In the genomic region with DNA sequence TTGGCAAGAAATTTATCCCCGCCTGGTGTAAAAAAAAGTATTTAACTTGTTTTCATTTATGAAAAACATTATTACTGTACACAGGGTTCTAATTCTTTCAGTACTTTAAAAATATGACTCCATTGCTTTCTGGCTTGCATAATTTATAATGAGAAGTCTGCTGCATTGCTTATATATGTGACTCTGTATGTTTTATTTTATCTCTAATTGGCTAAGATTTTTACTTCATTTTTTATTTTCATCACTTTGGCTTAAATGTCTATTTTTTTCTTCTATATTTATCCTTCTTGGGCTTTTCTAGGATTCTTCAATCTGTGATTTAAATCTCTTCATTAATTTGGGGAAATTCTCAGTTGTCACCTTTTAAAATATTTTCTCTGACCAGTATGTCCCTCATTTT, we compare ENCODE assay signal across 24 cellular contexts.
DNase-seq lines count a peak whose midpoint lies in the region; ATAC-seq, FAIRE-seq and TF ChIP-seq lines count a peak whose summit lies in the region.
"Had no signal": no experiment of that assay in that cellular context is flagged by ENCODE, and none has a peak within 500 bp of the region (broad histone marks: within the 10 kb centered on the region; RNA-seq: fewer than 3 reads in every experiment).

No MANE protein-coding gene starts in this region.

- intact Hi-C loops in HepG2 (cut with micrococcal nuclease; ENCODE audit: unreplicated experiment), result no loop called here
- intact Hi-C loops in right lobe of liver (cut with DNase I), result no loop called here
- intact Hi-C loops in body of pancreas (cut with DNase I), result no loop called here

- H3K9me3 ChIP-seq in HepG2 (ENCODE audit: low read length) (peaks cover 84% of the 10 kb centered on the region), right lobe of liver (peaks cover 0 to 13% (median 0%) of the 10 kb centered on the region in 4 donors), body of pancreas (peaks cover 0 to 6% (median 0%) of the 10 kb centered on the region in 3 donors)
- H3K9me3 ChIP-seq: BE2C had no signal

- TF ChIP-seq POLR2A in HepG2 (IDR thresholded peaks at IDR 0.05; ENCODE audit: insufficient read depth in 1 of 2, low read depth in 2 of 2, low read length in 2 of 2) (no peak), right lobe of liver (IDR thresholded peaks at IDR 0.05) (no peak), body of pancreas (IDR thresholded peaks at IDR 0.05) (no peak)

- H3K4me1 Mint-ChIP-seq in WTC11, result no peaks in the 10 kb centered on the region
- H3K4me1 Mint-ChIP-seq: CD4-positive, CD25-positive, alpha-beta regulatory T cell; IgD-negative memory B cell had no signal

- H3K79me2 ChIP-seq in HepG2 (ENCODE audit: insufficient read depth, low read length), result no peaks in the 10 kb centered on the region

- no TSS peak for BruUV-seq in HepG2 (replicated peaks; lab: Mats Ljungman, UMichigan)

- H3K27me3 ChIP-seq in HepG2 (ENCODE audit: control insufficient read depth in 1 of 2, insufficient read depth in 2 of 2, low read length in 2 of 2) (no peaks in the 10 kb centered on the region), right lobe of liver (no peaks in the 10 kb centered on the region), body of pancreas (no peaks in the 10 kb centered on the region)
- H3K27me3 ChIP-seq: BE2C had no signal

- 0% methylated on average over 1 of the region's 1 CpG for WGBS in HepG2 (ENCODE audit: low lambda C conversion rate)
- 36% methylated on average over 1 of the region's 1 CpG for WGBS in right lobe of liver (ENCODE audit: insufficient coverage, low coverage, low lambda C conversion rate, missing lambda C conversion rate)
- WGBS in body of pancreas, 2 donors, result 66 to 68% methylated on average over 1 of the region's 1 CpG

- H3K4me3 ChIP-seq in HepG2 (replicated peaks in 1 of 3; ENCODE audit: insufficient read depth in 1 of 3, low read depth in 2 of 3, low read length in 3 of 3) (no peak overlapping the region), right lobe of liver (no peak overlapping the region), body of pancreas (no peak overlapping the region)

- no peak overlapping the region for H3K27ac ChIP-seq in HepG2 (ENCODE audit: extremely low read length, insufficient read depth, low read length)
- no peak overlapping the region for H3K27ac ChIP-seq in right lobe of liver
- H3K27ac ChIP-seq in body of pancreas, result no peak overlapping the region
- H3K27ac ChIP-seq: HL-60 had no signal

- H3K9ac ChIP-seq in HepG2 (ENCODE audit: insufficient read depth, low read depth, low read length), result no peak overlapping the region
- H3K9ac ChIP-seq: SK-N-SH had no signal

- no peak overlapping the region for H3K4me3 Mint-ChIP-seq in WTC11
- H3K4me3 Mint-ChIP-seq: CD4-positive, CD25-positive, alpha-beta regulatory T cell; IgD-negative memory B cell had no signal

- DNase-seq in HepG2 (ENCODE audit: low spot score) (no peak), right lobe of liver (no peak), WTC11 (ENCODE audit: low spot score) (no peak), dermis blood vessel endothelial cell (peak; percentile 13), renal cortical epithelial cell (ENCODE audit: low read depth) (peak; percentile 33), body of pancreas (no peak), foreskin melanocyte (no peak)
- DNase-seq: BE2C; CD4-positive, CD25-positive, alpha-beta regulatory T cell; COR-L47; DMS153; MM.1S; NCI-H1105 treated with DMSO at 0.1 percent for 48 hours; NCI-H1694; NCI-H2081 treated with DMSO at 0.1 percent for 48 hours; NCI-H510A; NCI-H748 treated with DMSO at 0.1 percent for 48 hours; RPMI8226; SHP77 treated with DMSO at 0.1 percent for 48 hours; SK-N-SH had no signal

- H3K9me3 Mint-ChIP-seq in WTC11, result peaks cover 40% of the 10 kb centered on the region

- no peak overlapping the region for H3K4me2 ChIP-seq in HepG2 (ENCODE audit: low read depth, low read length)
- H3K4me2 ChIP-seq: SK-N-SH had no signal

- H2AFZ ChIP-seq in HepG2 (ENCODE audit: low read length), result no peak overlapping the region

- H3K4me1 ChIP-seq in HepG2 (ENCODE audit: insufficient read depth, low read length) (no peaks in the 10 kb centered on the region), right lobe of liver (no peaks in the 10 kb centered on the region), body of pancreas (no peaks in the 10 kb centered on the region)
- H3K4me1 ChIP-seq: BE2C had no signal

- H3K27ac Mint-ChIP-seq in WTC11, result no peak overlapping the region
- H3K27ac Mint-ChIP-seq: IgD-negative memory B cell had no signal

- peaks cover 23% of the 10 kb centered on the region for H3K36me3 Mint-ChIP-seq in WTC11
- H3K36me3 Mint-ChIP-seq: CD4-positive, CD25-positive, alpha-beta regulatory T cell; IgD-negative memory B cell had no signal

- CTCF ChIA-PET in HepG2 (lab: Yijun Ruan, JAX; ENCODE audit: low intra/inter-chr PET ratio, low total read pairs), result no interaction called here
- CTCF ChIA-PET in WTC11 (lab: Charles Lee), result no interaction called here

- TF ChIP-seq CTCF in HepG2 (CRISPR knock-in tag; IDR thresholded peaks at IDR 0.05), result no peak
- no peak for TF ChIP-seq CTCF in right lobe of liver (IDR thresholded peaks at IDR 0.05)
- TF ChIP-seq CTCF in WTC11 (IDR thresholded peaks at IDR 0.05), result no peak
- TF ChIP-seq CTCF in body of pancreas (IDR thresholded peaks at IDR 0.05), result no peak

- peaks cover 2% of the 10 kb centered on the region; the same call in 1 of the 2 replicates for H3K27me3 Mint-ChIP-seq in WTC11 (ENCODE audit: low read depth)
- H3K27me3 Mint-ChIP-seq: CD4-positive, CD25-positive, alpha-beta regulatory T cell; IgD-negative memory B cell had no signal

- TF ChIP-seq RAD21 in HepG2 (CRISPR knock-in tag; IDR thresholded peaks at IDR 0.05), result no peak

- in situ Hi-C loops in HepG2 (cut with HindIII; ENCODE audit: extremely low pct_ligation_motif_present, low pct_unique_long_range_greater_than_20kb), result no loop called here

- no peaks in the 10 kb centered on the region for H3K36me3 ChIP-seq in HepG2 (replicated peaks in 1 of 2; ENCODE audit: control insufficient read depth in 1 of 2, insufficient read depth in 2 of 2, low read length in 2 of 2)
- no peaks in the 10 kb centered on the region for H3K36me3 ChIP-seq in right lobe of liver
- no peaks in the 10 kb centered on the region for H3K36me3 ChIP-seq in body of pancreas (replicated peaks in 1 of 2; ENCODE audit: insufficient read depth in 1 of 2, low read depth in 2 of 2)
- H3K36me3 ChIP-seq: BE2C had no signal

- POLR2A ChIA-PET in HepG2 (lab: Yijun Ruan, JAX) (no interaction called here), WTC11 (lab: Charles Lee) (no interaction called here)

- no peak for FAIRE-seq in HepG2 (lab: Jason Lieb, UNC)
- FAIRE-seq: H54 had no signal

- ATAC-seq in HepG2, result no peak
- ATAC-seq in right lobe of liver, result no peak
- no peak for ATAC-seq in WTC11
- ATAC-seq in body of pancreas, result no peak
- ATAC-seq in GM19324 (IDR thresholded peaks at IDR 0.05; ENCODE audit: low FRiP score, unreplicated experiment), result no peak

- no peaks in the 10 kb centered on the region for H4K20me1 ChIP-seq in HepG2 (ENCODE audit: insufficient read depth, low read length)

- TF ChIP-seq EP300 in HepG2 (IDR thresholded peaks at IDR 0.05; ENCODE audit: low read depth in 2 of 2, low read length in 2 of 2), result no peak
- no peak for TF ChIP-seq EP300 in HepG2 (CRISPR knock-in tag; IDR thresholded peaks at IDR 0.05; ENCODE audit: borderline replicate concordance)

TF ChIP-seq in HepG2, 621 proteins besides CTCF, POLR2A, EP300 and RAD21:
- TF ChIP-seq ZNF317 (CRISPR knock-in tag; IDR thresholded peaks at IDR 0.05), result peak; percentile 96
- no peak for TF ChIP-seq PRPF4 (IDR thresholded peaks at IDR 0.05; ENCODE audit: low read depth, low read length, poor library complexity, severe bottlenecking)
TF ChIP-seq in HepG2: peak in this region for 1.

TF ChIP-seq in WTC11, 78 proteins besides CTCF, POLR2A, EP300 and RAD21 (continues in another document):
- TF ChIP-seq, protein P1, sequence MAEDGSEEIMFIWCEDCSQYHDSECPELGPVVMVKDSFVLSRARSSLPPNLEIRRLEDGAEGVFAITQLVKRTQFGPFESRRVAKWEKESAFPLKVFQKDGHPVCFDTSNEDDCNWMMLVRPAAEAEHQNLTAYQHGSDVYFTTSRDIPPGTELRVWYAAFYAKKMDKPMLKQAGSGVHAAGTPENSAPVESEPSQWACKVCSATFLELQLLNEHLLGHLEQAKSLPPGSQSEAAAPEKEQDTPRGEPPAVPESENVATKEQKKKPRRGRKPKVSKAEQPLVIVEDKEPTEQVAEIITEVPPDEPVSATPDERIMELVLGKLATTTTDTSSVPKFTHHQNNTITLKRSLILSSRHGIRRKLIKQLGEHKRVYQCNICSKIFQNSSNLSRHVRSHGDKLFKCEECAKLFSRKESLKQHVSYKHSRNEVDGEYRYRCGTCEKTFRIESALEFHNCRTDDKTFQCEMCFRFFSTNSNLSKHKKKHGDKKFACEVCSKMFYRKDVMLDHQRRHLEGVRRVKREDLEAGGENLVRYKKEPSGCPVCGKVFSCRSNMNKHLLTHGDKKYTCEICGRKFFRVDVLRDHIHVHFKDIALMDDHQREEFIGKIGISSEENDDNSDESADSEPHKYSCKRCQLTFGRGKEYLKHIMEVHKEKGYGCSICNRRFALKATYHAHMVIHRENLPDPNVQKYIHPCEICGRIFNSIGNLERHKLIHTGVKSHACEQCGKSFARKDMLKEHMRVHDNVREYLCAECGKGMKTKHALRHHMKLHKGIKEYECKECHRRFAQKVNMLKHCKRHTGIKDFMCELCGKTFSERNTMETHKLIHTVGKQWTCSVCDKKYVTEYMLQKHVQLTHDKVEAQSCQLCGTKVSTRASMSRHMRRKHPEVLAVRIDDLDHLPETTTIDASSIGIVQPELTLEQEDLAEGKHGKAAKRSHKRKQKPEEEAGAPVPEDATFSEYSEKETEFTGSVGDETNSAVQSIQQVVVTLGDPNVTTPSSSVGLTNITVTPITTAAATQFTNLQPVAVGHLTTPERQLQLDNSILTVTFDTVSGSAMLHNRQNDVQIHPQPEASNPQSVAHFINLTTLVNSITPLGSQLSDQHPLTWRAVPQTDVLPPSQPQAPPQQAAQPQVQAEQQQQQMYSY (CRISPR knock-in tag; IDR thresholded peaks at IDR 0.05), result no peak
- TF ChIP-seq SMAD4 (CRISPR knock-in tag; IDR thresholded peaks at IDR 0.05) (no peak), ZNF317 (CRISPR knock-in tag; IDR thresholded peaks at IDR 0.05; ENCODE audit: borderline replicate concordance, low read depth) (peak; percentile 93)
- TF ChIP-seq, protein P2, sequence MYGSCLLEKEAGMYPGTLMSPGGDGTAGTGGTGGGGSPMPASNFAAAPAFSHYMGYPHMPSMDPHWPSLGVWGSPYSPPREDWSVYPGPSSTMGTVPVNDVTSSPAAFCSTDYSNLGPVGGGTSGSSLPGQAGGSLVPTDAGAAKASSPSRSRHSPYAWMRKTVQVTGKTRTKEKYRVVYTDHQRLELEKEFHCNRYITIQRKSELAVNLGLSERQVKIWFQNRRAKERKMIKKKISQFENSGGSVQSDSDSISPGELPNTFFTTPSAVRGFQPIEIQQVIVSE (CRISPR knock-in tag; IDR thresholded peaks at IDR 0.05; ENCODE audit: borderline replicate concordance), result no peak

Comparison
In these comparisons a context has a peak if more than half of its experiments do, and no peak if none do; other contexts are left out.
1. DNase-seq: peak in dermis blood vessel endothelial cell (single experiment) and renal cortical epithelial cell (single experiment); none in HepG2 (single experiment), right lobe of liver (0 of 3), WTC11 (single experiment), body of pancreas (0 of 4) and foreskin melanocyte (single experiment).